ENCODE assay signal across 13 cellular contexts in genomic region chr11:66011239-66011784, GRCh38. TPM values are rescaled to one million over a fixed set of nuclear protein-coding genes. Genes with fewer than 3 reads are reported as not detected.
DNase-seq lines count a peak whose midpoint lies in the region; ATAC-seq, FAIRE-seq and TF ChIP-seq lines count a peak whose summit lies in the region.
"Had no signal": no experiment of that assay in that cellular context is flagged by ENCODE, and none has a peak within 500 bp of the region (broad histone marks: within the 10 kb centered on the region; RNA-seq: fewer than 3 reads in every experiment).

No MANE protein-coding gene starts in this region.

- H3K4me2 ChIP-seq in HepG2 (ENCODE audit: low read depth, low read length): no peak overlapping the region; the same call in 1 of the 2 replicates

- H3K9me3 ChIP-seq in HepG2 (ENCODE audit: low read length): no peaks in the 10 kb centered on the region
- no peaks in the 10 kb centered on the region for H3K9me3 ChIP-seq in right lobe of liver
- no peaks in the 10 kb centered on the region for H3K9me3 ChIP-seq in aorta (ENCODE audit: control insufficient read depth, low read length)

- TF ChIP-seq EP300 in HepG2 (IDR thresholded peaks at IDR 0.05; ENCODE audit: low read depth in 2 of 2, low read length in 2 of 2) (no peak), HepG2 (CRISPR knock-in tag; IDR thresholded peaks at IDR 0.05; ENCODE audit: borderline replicate concordance) (no peak)

- DNase-seq in HepG2 (ENCODE audit: low spot score): no peak
- DNase-seq in right lobe of liver: no peak
- peak; percentile 50 to 58 for DNase-seq in T47D (ENCODE audit: low read depth in 1 of 2, low spot score in 1 of 2)
- DNase-seq in kidney tubule cell (ENCODE audit: low spot score): peak; percentile 99
- DNase-seq in aorta: no peak
- DNase-seq in dedifferentiated amniotic fluid mesenchymal stem cell (ENCODE audit: extremely low spot score): no peak
- no peak for DNase-seq in activated CD4-positive, alpha-beta T cell treated with anti-CD3 and anti-CD28 coated beads, Interleukin-2, amount 10 ng/mL, durations not matched to agents 24 days and 14 days
- no peak for DNase-seq in stimulated activated CD4-positive, alpha-beta T cell treated with anti-CD3 and anti-CD28 coated beads, Interleukin-12 subunit alpha, Interleukin-12 subunit beta, amount 100 ng/mL, for 4 hours
- DNase-seq: activated CD4-positive, alpha-beta T cell treated with anti-CD3 and anti-CD28 coated beads, Interleukin-2, amount 50 U/mL, for 1 hour; activated naive CD8-positive, alpha-beta T cell treated with anti-CD3 and anti-CD28 coated beads, Interleukin-2, amount 50 U/mL, for 24 hours; naive thymus-derived CD4-positive, alpha-beta T cell; NCI-H1436 had no signal

- no peak overlapping the region for H3K4me3 Mint-ChIP-seq in activated CD4-positive, alpha-beta T cell treated with anti-CD3 and anti-CD28 coated beads, Interleukin-2, amount 10 ng/mL, durations not matched to agents 24 days and 14 days
- H3K4me3 Mint-ChIP-seq: activated naive CD8-positive, alpha-beta T cell treated with anti-CD3 and anti-CD28 coated beads, Interleukin-2, amount 50 U/mL, for 24 hours had no signal

- no peak for ATAC-seq in HepG2
- no peak for ATAC-seq in right lobe of liver
- no peak for ATAC-seq in aorta (ENCODE audit: low FRiP score)
- ATAC-seq: activated naive CD8-positive, alpha-beta T cell treated with anti-CD3 and anti-CD28 coated beads, Interleukin-2, amount 50 U/mL, for 24 hours; naive thymus-derived CD4-positive, alpha-beta T cell; Right ventricle myocardium inferior had no signal

- H3K4me1 ChIP-seq in HepG2 (ENCODE audit: insufficient read depth, low read length) (peaks cover 14% of the 10 kb centered on the region; the same call in 1 of the 2 replicates), right lobe of liver (no peaks in the 10 kb centered on the region), aorta (ENCODE audit: control insufficient read depth in 1 of 2, insufficient read depth in 2 of 2, low read length in 2 of 2) (no peaks in the 10 kb centered on the region)

- H3K27ac Mint-ChIP-seq in activated CD4-positive, alpha-beta T cell treated with anti-CD3 and anti-CD28 coated beads, Interleukin-2, amount 10 ng/mL, durations not matched to agents 24 days and 14 days: no peak overlapping the region
- H3K27ac Mint-ChIP-seq: activated naive CD8-positive, alpha-beta T cell treated with anti-CD3 and anti-CD28 coated beads, Interleukin-2, amount 50 U/mL, for 24 hours; naive thymus-derived CD4-positive, alpha-beta T cell had no signal

- H3K36me3 Mint-ChIP-seq in activated CD4-positive, alpha-beta T cell treated with anti-CD3 and anti-CD28 coated beads, Interleukin-2, amount 10 ng/mL, durations not matched to agents 24 days and 14 days (ENCODE audit: low read depth): peaks cover 2% of the 10 kb centered on the region
- H3K36me3 Mint-ChIP-seq: naive thymus-derived CD4-positive, alpha-beta T cell had no signal

- no peaks in the 10 kb centered on the region for H4K20me1 ChIP-seq in HepG2 (ENCODE audit: insufficient read depth, low read length)

- WGBS in HepG2 (ENCODE audit: low lambda C conversion rate): 5% methylated on average over 6 of the region's 14 CpGs
- 45% methylated on average over 8 of the region's 14 CpGs for WGBS in right lobe of liver (ENCODE audit: insufficient coverage, low coverage, low lambda C conversion rate, missing lambda C conversion rate)
- 38 to 42% methylated on average over 13 to 14 of the region's 14 CpGs for WGBS in aorta, 2 donors

- H3K9me3 Mint-ChIP-seq in activated CD4-positive, alpha-beta T cell treated with anti-CD3 and anti-CD28 coated beads, Interleukin-2, amount 10 ng/mL, durations not matched to agents 24 days and 14 days: no peaks in the 10 kb centered on the region
- H3K9me3 Mint-ChIP-seq: activated naive CD8-positive, alpha-beta T cell treated with anti-CD3 and anti-CD28 coated beads, Interleukin-2, amount 50 U/mL, for 24 hours; naive thymus-derived CD4-positive, alpha-beta T cell had no signal

- H3K4me1 Mint-ChIP-seq in activated CD4-positive, alpha-beta T cell treated with anti-CD3 and anti-CD28 coated beads, Interleukin-2, amount 10 ng/mL, durations not matched to agents 24 days and 14 days: no peaks in the 10 kb centered on the region
- H3K4me1 Mint-ChIP-seq: activated naive CD8-positive, alpha-beta T cell treated with anti-CD3 and anti-CD28 coated beads, Interleukin-2, amount 50 U/mL, for 24 hours had no signal

- TF ChIP-seq POLR2A in HepG2 (IDR thresholded peaks at IDR 0.05; ENCODE audit: insufficient read depth in 1 of 2, low read depth in 2 of 2, low read length in 2 of 2) (no peak), right lobe of liver (IDR thresholded peaks at IDR 0.05) (no peak)

- H3K36me3 ChIP-seq in HepG2 (replicated peaks in 1 of 2; ENCODE audit: control insufficient read depth in 1 of 2, insufficient read depth in 2 of 2, low read length in 2 of 2): no peaks in the 10 kb centered on the region
- no peaks in the 10 kb centered on the region for H3K36me3 ChIP-seq in right lobe of liver
- no peaks in the 10 kb centered on the region for H3K36me3 ChIP-seq in aorta (ENCODE audit: control insufficient read depth in 1 of 2, insufficient read depth in 2 of 2, low read length in 1 of 2)

- no peak overlapping the region for H3K27ac ChIP-seq in HepG2 (ENCODE audit: extremely low read length, insufficient read depth, low read length)
- H3K27ac ChIP-seq in right lobe of liver: no peak overlapping the region
- peak overlapping the region; percentile 57 to 59 for H3K27ac ChIP-seq in aorta (ENCODE audit: low read depth in 1 of 2, low read length in 2 of 2)

- no peak overlapping the region for H3K4me3 ChIP-seq in HepG2 (replicated peaks in 1 of 3; ENCODE audit: insufficient read depth in 1 of 3, low read depth in 2 of 3, low read length in 3 of 3)
- no peak overlapping the region for H3K4me3 ChIP-seq in right lobe of liver
- no peak overlapping the region for H3K4me3 ChIP-seq in aorta (ENCODE audit: low read length in 2 of 2)

- H3K79me2 ChIP-seq in HepG2 (ENCODE audit: insufficient read depth, low read length): no peaks in the 10 kb centered on the region

- TF ChIP-seq CTCF in HepG2 (CRISPR knock-in tag; IDR thresholded peaks at IDR 0.05) (no peak), right lobe of liver (IDR thresholded peaks at IDR 0.05) (no peak)

- intact Hi-C loops in HepG2 (cut with micrococcal nuclease; ENCODE audit: unreplicated experiment) (no loop called here), right lobe of liver (cut with DNase I) (no loop called here), aorta (cut with DNase I) (no loop called here)
- intact Hi-C loops in activated CD4-positive, alpha-beta T cell treated with anti-CD3 and anti-CD28 coated beads, Interleukin-2, amount 10 ng/mL, durations not matched to agents 24 days and 14 days (cut with micrococcal nuclease): no loop called here

- H3K9ac ChIP-seq in HepG2 (ENCODE audit: insufficient read depth, low read depth, low read length): no peak overlapping the region

- H3K27me3 Mint-ChIP-seq in activated CD4-positive, alpha-beta T cell treated with anti-CD3 and anti-CD28 coated beads, Interleukin-2, amount 10 ng/mL, durations not matched to agents 24 days and 14 days: peaks cover 21% of the 10 kb centered on the region

- no peak for FAIRE-seq in HepG2 (lab: Jason Lieb, UNC)

- BruUV-seq in HepG2 (replicated peaks; lab: Mats Ljungman, UMichigan): no TSS peak

- TF ChIP-seq RAD21 in HepG2 (CRISPR knock-in tag; IDR thresholded peaks at IDR 0.05): no peak

- peaks cover 6 to 43% of the 10 kb centered on the region in 2 experiments; a peak in 4 of 5 replicates for H3K27me3 ChIP-seq in HepG2 (ENCODE audit: control insufficient read depth in 1 of 2, insufficient read depth in 2 of 2, low read length in 2 of 2)
- H3K27me3 ChIP-seq in right lobe of liver: peaks cover 0 to 11% of the 10 kb centered on the region in 2 donors
- H3K27me3 ChIP-seq in aorta (ENCODE audit: control insufficient read depth in 1 of 2, insufficient read depth in 2 of 2, low read length in 1 of 2): no peaks in the 10 kb centered on the region

- in situ Hi-C loops in HepG2 (cut with HindIII; ENCODE audit: extremely low pct_ligation_motif_present, low pct_unique_long_range_greater_than_20kb) (no loop called here), T47D (cut with HindIII; ENCODE audit: low pct_unique_long_range_greater_than_20kb, low sequenced_read_pairs) (no loop called here)

- H2AFZ ChIP-seq in HepG2 (ENCODE audit: low read length): no peak overlapping the region

- CTCF ChIA-PET in HepG2 (lab: Yijun Ruan, JAX; ENCODE audit: low intra/inter-chr PET ratio, low total read pairs): no interaction called here

- POLR2A ChIA-PET in HepG2 (lab: Yijun Ruan, JAX): interaction anchor here (1.2 kb wide), 1 partner anchor 9 kb away, joined by 3 read pairs; the partner anchor contains the start of genes BANF1 and EIF1AD

RNA-seq across cellular contexts. Expression of gene CST6, which starts 0.5 kb away (rescaled TPM):
- total RNA-seq in HepG2 (2016; rRNA removed; fragmentation: Illumina TruSeq; extraction: Trizol) (not detected in 2 replicates), right lobe of liver (not detected), aorta (10 to 100 TPM in 1 of 2 donors, 1 to 10 TPM in 1; 6.6 to 14.0 TPM)
- not detected in 2 replicates for total RNA-seq in HepG2 (2016; cell fraction: cytosol; rRNA removed; fragmentation: Illumina TruSeq; extraction: Trizol; ENCODE audit: low read depth)
- total RNA-seq in HepG2 (2016; cell fraction: insoluble cytoplasmic fraction; rRNA removed; fragmentation: Illumina TruSeq; extraction: Trizol): not detected in 2 replicates
- not detected in 2 replicates for total RNA-seq in HepG2 (2016; cell fraction: membrane; rRNA removed; fragmentation: Illumina TruSeq; extraction: Trizol)
- total RNA-seq in HepG2 (2016; cell fraction: nucleus; rRNA removed; fragmentation: Illumina TruSeq; extraction: Trizol): not detected in 2 replicates
- polyA plus RNA-seq in HepG2 (2011; rRNA removed) (not detected in 2 replicates), aorta (10 to 100 TPM; 19.0 to 28.0 TPM)
- not detected in 2 replicates for polyA plus RNA-seq in HepG2 (2011; cell fraction: cytosol; rRNA removed)
- polyA plus RNA-seq in HepG2 (2011; cell fraction: nucleus; rRNA removed): not detected in 2 replicates
- not detected in 2 replicates for polyA plus RNA-seq in HepG2 (2012)
- not detected in 2 replicates for polyA plus RNA-seq in HepG2 (2016; cell fraction: cytosol; fragmentation: Illumina TruSeq; extraction: Trizol; ENCODE audit: low read depth)
- not detected in 2 replicates for polyA plus RNA-seq in HepG2 (2016; cell fraction: insoluble cytoplasmic fraction; fragmentation: Illumina TruSeq; extraction: Trizol; ENCODE audit: low read depth)
- not detected in 2 replicates for polyA plus RNA-seq in HepG2 (2016; cell fraction: membrane; fragmentation: Illumina TruSeq; extraction: Trizol; ENCODE audit: low read depth)
- polyA plus RNA-seq in HepG2 (2016; cell fraction: nucleus; fragmentation: Illumina TruSeq; extraction: Trizol; ENCODE audit: insufficient read depth, low read depth): not detected in 2 replicates
- not detected in 2 replicates for polyA minus RNA-seq in HepG2 (2011; rRNA and poly(A)+ RNA removed; ENCODE audit: low replicate concordance)
- not detected in 2 replicates for polyA minus RNA-seq in HepG2 (2011; cell fraction: cytosol; rRNA and poly(A)+ RNA removed)
- not detected in 2 replicates for polyA minus RNA-seq in HepG2 (2011; cell fraction: nucleus; rRNA and poly(A)+ RNA removed)
- 0.45 and 1.5 TPM in 2 replicates for total RNA-seq in activated CD4-positive, alpha-beta T cell treated with anti-CD3 and anti-CD28 coated beads, Interleukin-2, amount 10 ng/mL, durations not matched to agents 24 days and 14 days
- total RNA-seq: Right ventricle myocardium inferior had no signal
- polyA plus RNA-seq: naive thymus-derived CD4-positive, alpha-beta T cell had no signal

RNA-seq across cellular contexts. Expression of gene BANF1, which starts 9.0 kb away (rescaled TPM):
- total RNA-seq in HepG2 (2016; rRNA removed; fragmentation: Illumina TruSeq; extraction: Trizol): 40.5 and 45.9 TPM in 2 replicates
- 24.1 and 29.2 TPM in 2 replicates for total RNA-seq in HepG2 (2016; cell fraction: cytosol; rRNA removed; fragmentation: Illumina TruSeq; extraction: Trizol; ENCODE audit: low read depth)
- total RNA-seq in HepG2 (2016; cell fraction: insoluble cytoplasmic fraction; rRNA removed; fragmentation: Illumina TruSeq; extraction: Trizol): 42.5 and 45.7 TPM in 2 replicates
- 21.9 and 24.3 TPM in 2 replicates for total RNA-seq in HepG2 (2016; cell fraction: membrane; rRNA removed; fragmentation: Illumina TruSeq; extraction: Trizol)
- 17.5 and 24.3 TPM in 2 replicates for total RNA-seq in HepG2 (2016; cell fraction: nucleus; rRNA removed; fragmentation: Illumina TruSeq; extraction: Trizol)
- polyA plus RNA-seq in HepG2 (2011; rRNA removed): 75.9 and 86.5 TPM in 2 replicates
- polyA plus RNA-seq in HepG2 (2011; cell fraction: cytosol; rRNA removed): 96.6 and 104 TPM in 2 replicates
- 34.4 and 41.3 TPM in 2 replicates for polyA plus RNA-seq in HepG2 (2011; cell fraction: nucleus; rRNA removed)
- polyA plus RNA-seq in HepG2 (2012): 102 and 132 TPM in 2 replicates
- 115 and 123 TPM in 2 replicates for polyA plus RNA-seq in HepG2 (2016; cell fraction: cytosol; fragmentation: Illumina TruSeq; extraction: Trizol; ENCODE audit: low read depth)
- polyA plus RNA-seq in HepG2 (2016; cell fraction: insoluble cytoplasmic fraction; fragmentation: Illumina TruSeq; extraction: Trizol; ENCODE audit: low read depth): 264 and 272 TPM in 2 replicates
- polyA plus RNA-seq in HepG2 (2016; cell fraction: membrane; fragmentation: Illumina TruSeq; extraction: Trizol; ENCODE audit: low read depth): 102 and 111 TPM in 2 replicates
- 126 and 133 TPM in 2 replicates for polyA plus RNA-seq in HepG2 (2016; cell fraction: nucleus; fragmentation: Illumina TruSeq; extraction: Trizol; ENCODE audit: insufficient read depth, low read depth)
- polyA minus RNA-seq in HepG2 (2011; rRNA and poly(A)+ RNA removed; ENCODE audit: low replicate concordance): 57.6 and 195 TPM in 2 replicates
- 20.0 and 34.2 TPM in 2 replicates for polyA minus RNA-seq in HepG2 (2011; cell fraction: cytosol; rRNA and poly(A)+ RNA removed)
- 23.4 and 30.2 TPM in 2 replicates for polyA minus RNA-seq in HepG2 (2011; cell fraction: nucleus; rRNA and poly(A)+ RNA removed)
- 10 to 100 TPM; 30.2 to 96.9 (median 72.0) TPM for total RNA-seq in right lobe of liver
- total RNA-seq in aorta: 100 to 1,000 TPM; 136 to 145 TPM
- polyA plus RNA-seq in aorta: 100 to 1,000 TPM; 156 to 187 TPM
- 291 and 298 TPM in 2 replicates for total RNA-seq in activated CD4-positive, alpha-beta T cell treated with anti-CD3 and anti-CD28 coated beads, Interleukin-2, amount 10 ng/mL, durations not matched to agents 24 days and 14 days

RNA-seq across cellular contexts. Expression of gene EIF1AD, which starts 9.4 kb away (rescaled TPM):
- 30.8 and 45.9 TPM in 2 replicates for total RNA-seq in HepG2 (2016; rRNA removed; fragmentation: Illumina TruSeq; extraction: Trizol)
- total RNA-seq in HepG2 (2016; cell fraction: cytosol; rRNA removed; fragmentation: Illumina TruSeq; extraction: Trizol; ENCODE audit: low read depth): 6.9 and 8.1 TPM in 2 replicates
- 31.8 and 45.0 TPM in 2 replicates for total RNA-seq in HepG2 (2016; cell fraction: insoluble cytoplasmic fraction; rRNA removed; fragmentation: Illumina TruSeq; extraction: Trizol)
- 15.6 and 16.4 TPM in 2 replicates for total RNA-seq in HepG2 (2016; cell fraction: membrane; rRNA removed; fragmentation: Illumina TruSeq; extraction: Trizol)
- total RNA-seq in HepG2 (2016; cell fraction: nucleus; rRNA removed; fragmentation: Illumina TruSeq; extraction: Trizol): 25.8 TPM in 2 replicates
- polyA plus RNA-seq in HepG2 (2011; rRNA removed): 18.2 and 24.0 TPM in 2 replicates
- polyA plus RNA-seq in HepG2 (2011; cell fraction: cytosol; rRNA removed): 22.4 and 22.6 TPM in 2 replicates
- polyA plus RNA-seq in HepG2 (2011; cell fraction: nucleus; rRNA removed): 15.8 and 23.5 TPM in 2 replicates
- polyA plus RNA-seq in HepG2 (2012): 15.2 and 20.1 TPM in 2 replicates
- polyA plus RNA-seq in HepG2 (2016; cell fraction: cytosol; fragmentation: Illumina TruSeq; extraction: Trizol; ENCODE audit: low read depth): 2.1 and 2.9 TPM in 2 replicates
- 33.3 and 34.6 TPM in 2 replicates for polyA plus RNA-seq in HepG2 (2016; cell fraction: insoluble cytoplasmic fraction; fragmentation: Illumina TruSeq; extraction: Trizol; ENCODE audit: low read depth)
- 7.7 and 8.3 TPM in 2 replicates for polyA plus RNA-seq in HepG2 (2016; cell fraction: membrane; fragmentation: Illumina TruSeq; extraction: Trizol; ENCODE audit: low read depth)
- polyA plus RNA-seq in HepG2 (2016; cell fraction: nucleus; fragmentation: Illumina TruSeq; extraction: Trizol; ENCODE audit: insufficient read depth, low read depth): 31.4 and 35.8 TPM in 2 replicates
- 41.6 and 67.3 TPM in 2 replicates for polyA minus RNA-seq in HepG2 (2011; rRNA and poly(A)+ RNA removed; ENCODE audit: low replicate concordance)
- 10.7 and 14.6 TPM in 2 replicates for polyA minus RNA-seq in HepG2 (2011; cell fraction: cytosol; rRNA and poly(A)+ RNA removed)
- polyA minus RNA-seq in HepG2 (2011; cell fraction: nucleus; rRNA and poly(A)+ RNA removed): 14.3 and 20.4 TPM in 2 replicates
- 10 to 100 TPM; 11.5 to 22.1 (median 13.1) TPM for total RNA-seq in right lobe of liver
- total RNA-seq in aorta: 10 to 100 TPM; 28.7 to 35.0 TPM
- polyA plus RNA-seq in aorta: 10 to 100 TPM in 1 of 2 donors, 1 to 10 TPM in 1; 8.4 to 16.2 TPM
- 64.9 and 75.9 TPM in 2 replicates for total RNA-seq in activated CD4-positive, alpha-beta T cell treated with anti-CD3 and anti-CD28 coated beads, Interleukin-2, amount 10 ng/mL, durations not matched to agents 24 days and 14 days

RNA-seq across cellular contexts. Expression of gene CATSPER1, which starts 15.0 kb away (rescaled TPM):
- not detected in 2 replicates for total RNA-seq in HepG2 (2016; rRNA removed; fragmentation: Illumina TruSeq; extraction: Trizol)
- not detected in 2 replicates for total RNA-seq in HepG2 (2016; cell fraction: cytosol; rRNA removed; fragmentation: Illumina TruSeq; extraction: Trizol; ENCODE audit: low read depth)
- not detected in 2 replicates for total RNA-seq in HepG2 (2016; cell fraction: insoluble cytoplasmic fraction; rRNA removed; fragmentation: Illumina TruSeq; extraction: Trizol)
- total RNA-seq in HepG2 (2016; cell fraction: membrane; rRNA removed; fragmentation: Illumina TruSeq; extraction: Trizol): not detected in 2 replicates
- total RNA-seq in HepG2 (2016; cell fraction: nucleus; rRNA removed; fragmentation: Illumina TruSeq; extraction: Trizol): not detected in 2 replicates
- 0.04 and 0.17 TPM in 2 replicates for polyA plus RNA-seq in HepG2 (2011; rRNA removed)
- polyA plus RNA-seq in HepG2 (2011; cell fraction: cytosol; rRNA removed): 0.07 and 0.17 TPM in 2 replicates
- polyA plus RNA-seq in HepG2 (2011; cell fraction: nucleus; rRNA removed): 0.19 TPM in 1 of 2 replicates, not detected in the other
- polyA plus RNA-seq in HepG2 (2012): 0.09 TPM in 1 of 2 replicates, not detected in the other
- 0.07 TPM in 1 of 2 replicates, not detected in the other for polyA plus RNA-seq in HepG2 (2016; cell fraction: cytosol; fragmentation: Illumina TruSeq; extraction: Trizol; ENCODE audit: low read depth)
- polyA plus RNA-seq in HepG2 (2016; cell fraction: insoluble cytoplasmic fraction; fragmentation: Illumina TruSeq; extraction: Trizol; ENCODE audit: low read depth): not detected in 2 replicates
- polyA plus RNA-seq in HepG2 (2016; cell fraction: membrane; fragmentation: Illumina TruSeq; extraction: Trizol; ENCODE audit: low read depth): not detected in 2 replicates
- polyA plus RNA-seq in HepG2 (2016; cell fraction: nucleus; fragmentation: Illumina TruSeq; extraction: Trizol; ENCODE audit: insufficient read depth, low read depth): not detected in 2 replicates
- polyA minus RNA-seq in HepG2 (2011; rRNA and poly(A)+ RNA removed; ENCODE audit: low replicate concordance): 3.1 TPM in 1 of 2 replicates, not detected in the other
- not detected in 2 replicates for polyA minus RNA-seq in HepG2 (2011; cell fraction: cytosol; rRNA and poly(A)+ RNA removed)
- not detected in 2 replicates for polyA minus RNA-seq in HepG2 (2011; cell fraction: nucleus; rRNA and poly(A)+ RNA removed)
- not detected for total RNA-seq in right lobe of liver
- 1 to 10 TPM; 1.0 to 1.2 TPM for total RNA-seq in aorta
- polyA plus RNA-seq in aorta: under 1 TPM in 1 of 2 donors, not detected in 1; 0.10 TPM
- total RNA-seq in activated CD4-positive, alpha-beta T cell treated with anti-CD3 and anti-CD28 coated beads, Interleukin-2, amount 10 ng/mL, durations not matched to agents 24 days and 14 days: 0.28 and 0.30 TPM in 2 replicates
- total RNA-seq: Right ventricle myocardium inferior had no signal
- polyA plus RNA-seq: naive thymus-derived CD4-positive, alpha-beta T cell had no signal

RNA-seq across cellular contexts. Expression of gene GAL3ST3, which starts 37.6 kb away (rescaled TPM):
- total RNA-seq in HepG2 (2016; rRNA removed; fragmentation: Illumina TruSeq; extraction: Trizol) (not detected in 2 replicates), right lobe of liver (not detected), aorta (not detected)
- total RNA-seq in HepG2 (2016; cell fraction: cytosol; rRNA removed; fragmentation: Illumina TruSeq; extraction: Trizol; ENCODE audit: low read depth): not detected in 2 replicates
- total RNA-seq in HepG2 (2016; cell fraction: insoluble cytoplasmic fraction; rRNA removed; fragmentation: Illumina TruSeq; extraction: Trizol): not detected in 2 replicates
- total RNA-seq in HepG2 (2016; cell fraction: membrane; rRNA removed; fragmentation: Illumina TruSeq; extraction: Trizol): not detected in 2 replicates
- total RNA-seq in HepG2 (2016; cell fraction: nucleus; rRNA removed; fragmentation: Illumina TruSeq; extraction: Trizol): not detected in 2 replicates
- polyA plus RNA-seq in HepG2 (2011; rRNA removed) (not detected in 2 replicates), aorta (not detected)
- not detected in 2 replicates for polyA plus RNA-seq in HepG2 (2011; cell fraction: cytosol; rRNA removed)
- polyA plus RNA-seq in HepG2 (2011; cell fraction: nucleus; rRNA removed): not detected in 2 replicates
- not detected in 2 replicates for polyA plus RNA-seq in HepG2 (2012)
- polyA plus RNA-seq in HepG2 (2016; cell fraction: cytosol; fragmentation: Illumina TruSeq; extraction: Trizol; ENCODE audit: low read depth): not detected in 2 replicates
- not detected in 2 replicates for polyA plus RNA-seq in HepG2 (2016; cell fraction: insoluble cytoplasmic fraction; fragmentation: Illumina TruSeq; extraction: Trizol; ENCODE audit: low read depth)
- not detected in 2 replicates for polyA plus RNA-seq in HepG2 (2016; cell fraction: membrane; fragmentation: Illumina TruSeq; extraction: Trizol; ENCODE audit: low read depth)
- polyA plus RNA-seq in HepG2 (2016; cell fraction: nucleus; fragmentation: Illumina TruSeq; extraction: Trizol; ENCODE audit: insufficient read depth, low read depth): not detected in 2 replicates
- polyA minus RNA-seq in HepG2 (2011; rRNA and poly(A)+ RNA removed; ENCODE audit: low replicate concordance): 0.26 TPM in 1 of 2 replicates, not detected in the other
- polyA minus RNA-seq in HepG2 (2011; cell fraction: cytosol; rRNA and poly(A)+ RNA removed): not detected in 2 replicates
- not detected in 2 replicates for polyA minus RNA-seq in HepG2 (2011; cell fraction: nucleus; rRNA and poly(A)+ RNA removed)
- not detected in 2 replicates for total RNA-seq in activated CD4-positive, alpha-beta T cell treated with anti-CD3 and anti-CD28 coated beads, Interleukin-2, amount 10 ng/mL, durations not matched to agents 24 days and 14 days
- total RNA-seq: naive thymus-derived CD4-positive, alpha-beta T cell had no signal
- polyA plus RNA-seq: naive thymus-derived CD4-positive, alpha-beta T cell had no signal

Comparison
In these comparisons a context has a peak if more than half of its experiments do, and no peak if none do; other contexts are left out.
1. DNase-seq: peak in T47D (2 of 2) and kidney tubule cell (single experiment); none in HepG2 (single experiment), right lobe of liver (0 of 3), aorta (0 of 2), dedifferentiated amniotic fluid mesenchymal stem cell (single experiment), activated CD4-positive, alpha-beta T cell treated with anti-CD3 and anti-CD28 coated beads, Interleukin-2, amount 10 ng/mL, durations not matched to agents 24 days and 14 days (single experiment) and stimulated activated CD4-positive, alpha-beta T cell treated with anti-CD3 and anti-CD28 coated beads, Interleukin-12 subunit alpha, Interleukin-12 subunit beta, amount 100 ng/mL, for 4 hours (single experiment).
2. H3K27ac ChIP-seq: peak in aorta (2 of 2); none in HepG2 (single experiment) and right lobe of liver (0 of 3).